ENCODE assay signal across 10 cellular contexts in the genomic region with DNA sequence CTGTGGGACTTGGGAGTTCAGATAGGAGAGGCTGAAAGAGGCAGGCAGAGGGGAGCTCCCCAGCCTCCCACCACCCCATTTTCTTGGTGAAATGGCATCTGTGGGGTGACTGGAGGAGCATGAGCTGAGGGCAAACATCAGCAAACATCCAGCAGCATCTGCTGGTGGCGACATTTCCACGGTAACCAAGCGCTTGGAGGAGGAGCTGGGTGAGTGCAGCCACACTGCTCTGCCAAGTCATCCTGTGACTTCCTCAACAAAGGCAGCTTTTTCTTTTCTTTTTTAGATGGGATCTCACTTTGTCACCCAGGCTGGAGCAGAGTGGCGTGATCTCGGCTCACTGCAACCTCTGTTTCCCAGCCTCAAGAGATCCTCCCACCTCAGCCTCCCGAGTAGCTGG. TPM values are rescaled to one million over a fixed set of nuclear protein-coding genes. Genes with fewer than 3 reads are reported as not detected.
DNase-seq lines count a peak whose midpoint lies in the region; ATAC-seq and TF ChIP-seq lines count a peak whose summit lies in the region.
"Had no signal": no experiment of that assay in that cellular context is flagged by ENCODE, and none has a peak within 500 bp of the region (broad histone marks: within the 10 kb centered on the region; RNA-seq: fewer than 3 reads in every experiment).

No MANE protein-coding gene starts in this region.

- H3K4me1 ChIP-seq in CD4-positive, alpha-beta memory T cell (ENCODE audit: insufficient read depth, low read length): peaks cover 67% of the 10 kb centered on the region
- H3K4me1 ChIP-seq in lower lobe of right lung (peaks cover 48% of the 10 kb centered on the region), PC-3 (ENCODE audit: insufficient read depth, low read length) (peaks cover 9% of the 10 kb centered on the region)

- no peaks in the 10 kb centered on the region for H3K9me3 ChIP-seq in CD4-positive, alpha-beta memory T cell (ENCODE audit: control insufficient read depth in 1 of 2, low read length in 2 of 2)
- H3K9me3 ChIP-seq in lower lobe of right lung (no peaks in the 10 kb centered on the region), PC-3 (ENCODE audit: low read length) (no peaks in the 10 kb centered on the region)

- H3K27ac ChIP-seq in CD4-positive, alpha-beta memory T cell (ENCODE audit: low read depth, low read length): no peak overlapping the region
- H3K27ac ChIP-seq in HL-60 (replicated peaks) (peak overlapping the region; percentile 66), lower lobe of right lung (peak overlapping the region; percentile 54), PC-3 (ENCODE audit: low read length) (no peak overlapping the region)

- no peak overlapping the region for H2AFZ ChIP-seq in PC-3 (ENCODE audit: low read length)

- H3K9me2 ChIP-seq in PC-3 (replicated peaks; ENCODE audit: low read length): no peaks in the 10 kb centered on the region

- ATAC-seq in activated T-helper 17 cell treated with anti-CD3 and anti-CD28 coated beads, Interleukin-2, amount 50 U/mL, for 72 hours (replicated peaks): peak; percentile 74
- ATAC-seq in lower lobe of right lung (peak; percentile 11 to 22), PC-3 (no peak), HG03432 (IDR thresholded peaks at IDR 0.05; ENCODE audit: unreplicated experiment) (no peak), HG03196 (IDR thresholded peaks at IDR 0.05; ENCODE audit: unreplicated experiment) (no peak), GM21367 (IDR thresholded peaks at IDR 0.05; ENCODE audit: unreplicated experiment) (no peak)

- H3K9me3 Mint-ChIP-seq in CD4-positive, alpha-beta memory T cell: no peaks in the 10 kb centered on the region
- H3K9me3 Mint-ChIP-seq in activated T-helper 17 cell treated with anti-CD3 and anti-CD28 coated beads, Interleukin-2, amount 50 U/mL, for 72 hours: no peaks in the 10 kb centered on the region

- no peak for DNase-seq in CD4-positive, alpha-beta memory T cell
- peak; percentile 72 to 90 for DNase-seq in HL-60 (ENCODE audit: low read depth in 1 of 2, low spot score in 1 of 2)
- no peak for DNase-seq in lower lobe of right lung
- DNase-seq in PC-3: no peak
- DNase-seq: NCI-H2029; stimulated activated naive CD4-positive, alpha-beta T cell treated with Interleukin-2 at 50 U/mL for 16 hours had no signal

- no peak overlapping the region for H3K4me3 ChIP-seq in CD4-positive, alpha-beta memory T cell (ENCODE audit: low read length in 2 of 2)
- no peak overlapping the region for H3K4me3 ChIP-seq in HL-60 (replicated peaks; ENCODE audit: insufficient read depth, low read length)
- no peak overlapping the region for H3K4me3 ChIP-seq in lower lobe of right lung
- H3K4me3 ChIP-seq in PC-3 (ENCODE audit: low read length): no peak overlapping the region

- TF ChIP-seq CTCF in HL-60 (IDR thresholded peaks at IDR 0.05; ENCODE audit: insufficient read depth, low read length) (no peak), lower lobe of right lung (IDR thresholded peaks at IDR 0.05) (no peak), PC-3 (conservative IDR thresholded peaks at IDR 0.05; ENCODE audit: low read depth, low read length) (no peak)

- peak overlapping the region in 2 of 8 donors; percentile 45 to 68 for H3K4me3 Mint-ChIP-seq in CD4-positive, alpha-beta memory T cell
- peak overlapping the region; percentile 40 for H3K4me3 Mint-ChIP-seq in activated T-helper 17 cell treated with anti-CD3 and anti-CD28 coated beads, Interleukin-2, amount 50 U/mL, for 72 hours

- H3K27me3 ChIP-seq in CD4-positive, alpha-beta memory T cell (ENCODE audit: insufficient read depth, low read length): no peaks in the 10 kb centered on the region
- no peaks in the 10 kb centered on the region for H3K27me3 ChIP-seq in HL-60 (ENCODE audit: insufficient read depth, poor library complexity, severe bottlenecking)
- no peaks in the 10 kb centered on the region for H3K27me3 ChIP-seq in lower lobe of right lung (ENCODE audit: low read depth)
- no peaks in the 10 kb centered on the region for H3K27me3 ChIP-seq in PC-3 (ENCODE audit: low read length)

- peaks cover 91% of the 10 kb centered on the region for H4K20me1 ChIP-seq in PC-3 (ENCODE audit: low read length)

- POLR2A ChIA-PET in CD4-positive, alpha-beta memory T cell (lab: Charles Lee; ENCODE audit: partially characterized antibody): interaction anchor here (1.7 kb wide), 1 partner anchor 21 kb away, joined by 3 read pairs; no protein-coding TSS in a partner anchor
- POLR2A ChIA-PET in PC-3 (lab: Charles Lee; ENCODE audit: unreplicated experiment): no interaction called here

- H3K4me1 Mint-ChIP-seq in CD4-positive, alpha-beta memory T cell: peaks cover 56 to 88% (median 71%) of the 10 kb centered on the region in 4 donors
- H3K4me1 Mint-ChIP-seq in activated T-helper 17 cell treated with anti-CD3 and anti-CD28 coated beads, Interleukin-2, amount 50 U/mL, for 72 hours: peaks cover 42% of the 10 kb centered on the region

- H3K36me3 Mint-ChIP-seq in CD4-positive, alpha-beta memory T cell: peaks cover 32 to 50% of the 10 kb centered on the region in 2 donors
- H3K36me3 Mint-ChIP-seq in activated T-helper 17 cell treated with anti-CD3 and anti-CD28 coated beads, Interleukin-2, amount 50 U/mL, for 72 hours (ENCODE audit: low read depth): peaks cover 90% of the 10 kb centered on the region

- no peak overlapping the region for H3K4me2 ChIP-seq in PC-3 (ENCODE audit: low read length)

- H3K36me3 ChIP-seq in CD4-positive, alpha-beta memory T cell (ENCODE audit: insufficient read depth, low read length): peaks cover 7% of the 10 kb centered on the region
- H3K36me3 ChIP-seq in lower lobe of right lung: peaks cover 26% of the 10 kb centered on the region
- peaks cover 33% of the 10 kb centered on the region for H3K36me3 ChIP-seq in PC-3 (ENCODE audit: low read depth, low read length)

- H3K27me3 Mint-ChIP-seq in CD4-positive, alpha-beta memory T cell: no peaks in the 10 kb centered on the region
- no peaks in the 10 kb centered on the region for H3K27me3 Mint-ChIP-seq in activated T-helper 17 cell treated with anti-CD3 and anti-CD28 coated beads, Interleukin-2, amount 50 U/mL, for 72 hours

- peak overlapping the region in 5 of 7 donors; percentile 42 to 94 (median 70) for H3K27ac Mint-ChIP-seq in CD4-positive, alpha-beta memory T cell
- peak overlapping the region; percentile 93 for H3K27ac Mint-ChIP-seq in activated T-helper 17 cell treated with anti-CD3 and anti-CD28 coated beads, Interleukin-2, amount 50 U/mL, for 72 hours

- H3K9ac ChIP-seq in PC-3 (ENCODE audit: low read length): no peak overlapping the region

- no peaks in the 10 kb centered on the region for H3F3A ChIP-seq in PC-3 (ENCODE audit: low read length, unreplicated experiment)

- peaks cover 100% of the 10 kb centered on the region for H3K79me2 ChIP-seq in PC-3 (ENCODE audit: low read length)

- intact Hi-C loops in CD4-positive, alpha-beta memory T cell (cut with micrococcal nuclease): no loop called here
- intact Hi-C loops in lower lobe of right lung (cut with DNase I): no loop called here
- intact Hi-C loops in PC-3 (cut with micrococcal nuclease): loop anchor here (10.0 kb wide), 1 partner anchor 48 kb away; no protein-coding TSS in a partner anchor

- CTCF ChIA-PET in CD4-positive, alpha-beta memory T cell (lab: Charles Lee; ENCODE audit: partially characterized antibody): interaction anchor here (1.0 to 2.6 kb wide), 2 partner anchors 15 to 19 kb away, joined by 3 to 8 read pairs; no protein-coding TSS in a partner anchor
- CTCF ChIA-PET in PC-3 (lab: Charles Lee): interaction anchor here (0.6 kb wide), 1 partner anchor 73 kb away, joined by 3 read pairs; no protein-coding TSS in a partner anchor

- BruUV-seq in PC-3 (replicated peaks; lab: Mats Ljungman, UMichigan): no TSS peak

RNA-seq across cellular contexts. Expression of a gene that starts 5.6 kb away (rescaled TPM):
- 10 to 100 TPM; 72.6 to 76.1 TPM for total RNA-seq in CD4-positive, alpha-beta memory T cell
- polyA plus RNA-seq in CD4-positive, alpha-beta memory T cell: 100 to 1,000 TPM; 213 to 224 TPM
- 100 to 1,000 TPM; 115 to 197 TPM for total RNA-seq in activated T-helper 17 cell treated with anti-CD3 and anti-CD28 coated beads, Interleukin-2, amount 50 U/mL, for 72 hours
- 78.7 TPM for total RNA-seq in lower lobe of right lung
- total RNA-seq in PC-3 (2014; rRNA removed): 148 and 159 TPM in 2 replicates

RNA-seq across cellular contexts. Expression of a gene that starts 18.3 kb away (rescaled TPM):
- total RNA-seq in CD4-positive, alpha-beta memory T cell: 10 to 100 TPM; 30.7 to 34.8 TPM
- polyA plus RNA-seq in CD4-positive, alpha-beta memory T cell: 10 to 100 TPM; 12.7 to 18.2 TPM
- total RNA-seq in activated T-helper 17 cell treated with anti-CD3 and anti-CD28 coated beads, Interleukin-2, amount 50 U/mL, for 72 hours: 1 to 10 TPM; 2.7 to 9.2 TPM
- total RNA-seq in lower lobe of right lung (46.6 TPM), PC-3 (2014; rRNA removed) (45.7 and 56.8 TPM in 2 replicates)

RNA-seq across cellular contexts. Expression of a gene that starts 31.3 kb away (rescaled TPM):
- total RNA-seq in CD4-positive, alpha-beta memory T cell: 10 to 100 TPM; 26.0 to 26.4 TPM
- 10 to 100 TPM; 15.7 to 21.3 TPM for polyA plus RNA-seq in CD4-positive, alpha-beta memory T cell
- 10 to 100 TPM; 16.8 to 19.5 TPM for total RNA-seq in activated T-helper 17 cell treated with anti-CD3 and anti-CD28 coated beads, Interleukin-2, amount 50 U/mL, for 72 hours
- total RNA-seq in lower lobe of right lung: 54.2 TPM
- 52.8 and 66.9 TPM in 2 replicates for total RNA-seq in PC-3 (2014; rRNA removed)

RNA-seq across cellular contexts. Expression of a gene that starts 51.5 kb away (rescaled TPM):
- total RNA-seq in CD4-positive, alpha-beta memory T cell: 10 to 100 TPM; 14.5 to 14.9 TPM
- 1 to 10 TPM; 8.8 to 9.4 TPM for polyA plus RNA-seq in CD4-positive, alpha-beta memory T cell
- 10 to 100 TPM; 26.6 to 39.4 TPM for total RNA-seq in activated T-helper 17 cell treated with anti-CD3 and anti-CD28 coated beads, Interleukin-2, amount 50 U/mL, for 72 hours
- total RNA-seq in lower lobe of right lung (14.8 TPM), PC-3 (2014; rRNA removed) (38.9 and 50.7 TPM in 2 replicates)

Comparison
In these comparisons a context has a peak if more than half of its experiments do, and no peak if none do; other contexts are left out.
1. DNase-seq: peak in HL-60 (2 of 2); none in CD4-positive, alpha-beta memory T cell (0 of 5), lower lobe of right lung (single experiment) and PC-3 (single experiment).
2. H3K27ac ChIP-seq: peak in HL-60 (single experiment) and lower lobe of right lung (single experiment); none in CD4-positive, alpha-beta memory T cell (single experiment) and PC-3 (single experiment).
3. ATAC-seq: peak in activated T-helper 17 cell treated with anti-CD3 and anti-CD28 coated beads, Interleukin-2, amount 50 U/mL, for 72 hours (single experiment) and lower lobe of right lung (2 of 2); none in PC-3 (single experiment), HG03432 (single experiment), HG03196 (single experiment) and GM21367 (single experiment).